Comparison of ENCODE assay signal across 8 cellular contexts in the genomic region with DNA sequence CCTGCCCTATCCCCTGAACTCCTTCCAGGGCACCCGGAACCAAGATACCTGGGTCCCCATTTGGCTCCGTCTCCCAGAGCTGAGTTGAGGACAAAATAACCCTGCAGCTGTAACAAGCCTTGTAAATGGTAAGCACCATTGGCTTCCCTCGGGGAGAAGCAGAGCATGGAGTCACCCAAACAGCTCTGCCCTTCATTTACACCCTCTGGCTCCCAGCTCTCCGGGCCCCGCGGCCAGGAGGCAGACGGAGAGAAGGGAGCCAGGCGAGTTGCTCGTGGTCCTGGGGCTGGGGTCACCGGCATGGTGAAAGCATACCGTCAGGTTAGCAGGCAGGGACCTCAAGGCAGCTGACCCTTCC. TPM values are rescaled to one million over a fixed set of nuclear protein-coding genes. Genes with fewer than 3 reads are reported as not detected.
A peak's percentile ranks its signal among the peaks of the same experiment; 100 is the strongest.
DNase-seq lines count a peak whose midpoint lies in the region; ATAC-seq and TF ChIP-seq lines count a peak whose summit lies in the region.
"Had no signal": no experiment of that assay in that cellular context is flagged by ENCODE, and none has a peak within 500 bp of the region (broad histone marks: within the 10 kb centered on the region; RNA-seq: fewer than 3 reads in every experiment).

No MANE protein-coding gene starts in this region.

- no peaks in the 10 kb centered on the region for H3K36me3 Mint-ChIP-seq in H9 (ENCODE audit: insufficient read depth in 1 of 3, low read depth in 3 of 3)
- H3K36me3 Mint-ChIP-seq in WTC11: no peaks in the 10 kb centered on the region
- no peaks in the 10 kb centered on the region for H3K36me3 Mint-ChIP-seq in endothelial cell (ENCODE audit: low read depth, unreplicated experiment)

- H4K91ac ChIP-seq in H9 (ENCODE audit: insufficient read length, low read depth, low read length): no peak overlapping the region

- H3K4me3 ChIP-seq in hepatocyte: peak overlapping the region; percentile 42
- H3K4me3 ChIP-seq in spleen: peak overlapping the region; percentile 78 to 98 (median 94)

- H3K9me3 Mint-ChIP-seq in H9: no peaks in the 10 kb centered on the region; a peak in 1 of 5 replicates
- H3K9me3 Mint-ChIP-seq in WTC11: no peaks in the 10 kb centered on the region
- H3K9me3 Mint-ChIP-seq in endothelial cell (ENCODE audit: unreplicated experiment): no peaks in the 10 kb centered on the region

- H3K79me2 ChIP-seq in H9 (ENCODE audit: insufficient read depth, low read length) (no peaks in the 10 kb centered on the region), hepatocyte (peaks cover 37% of the 10 kb centered on the region)

- intact Hi-C loops in spleen (cut with DNase I; ENCODE audit: low total_unique reads): loop anchor here (10.0 kb wide), 1 partner anchor 49 kb away; no protein-coding TSS in a partner anchor

- H2BK15ac ChIP-seq in H9 (ENCODE audit: low read depth, low read length): no peak overlapping the region

- peaks cover 11% of the 10 kb centered on the region; the same call in 1 of the 2 replicates for H3K4me1 ChIP-seq in H9 (ENCODE audit: insufficient read depth, low read length)
- H3K4me1 ChIP-seq in hepatocyte (ENCODE audit: insufficient read depth): peaks cover 24% of the 10 kb centered on the region
- peaks cover 40 to 67% (median 63%) of the 10 kb centered on the region in 6 donors for H3K4me1 ChIP-seq in spleen

- no peak overlapping the region for H2BK120ac ChIP-seq in H9 (ENCODE audit: low read depth, low read length, poor library complexity, severe bottlenecking)

- no peaks in the 10 kb centered on the region for H3K9me3 ChIP-seq in H9 (ENCODE audit: control insufficient read depth, low read depth, low read length)
- H3K9me3 ChIP-seq in hepatocyte (ENCODE audit: low read depth): no peaks in the 10 kb centered on the region
- no peaks in the 10 kb centered on the region for H3K9me3 ChIP-seq in spleen

- no peak overlapping the region for H3K27ac Mint-ChIP-seq in H9
- H3K27ac Mint-ChIP-seq in WTC11: no peak overlapping the region
- H3K27ac Mint-ChIP-seq in endothelial cell (ENCODE audit: unreplicated experiment): no peak overlapping the region

- TF ChIP-seq CTCF in H9 (conservative IDR thresholded peaks at IDR 0.05) (no peak), WTC11 (IDR thresholded peaks at IDR 0.05) (no peak), hepatocyte (IDR thresholded peaks at IDR 0.05; ENCODE audit: poor library complexity) (no peak), spleen (IDR thresholded peaks at IDR 0.05 in 8 of 11, conservative IDR thresholded peaks at IDR 0.05 in 3 of 11) (no peak), endothelial cell (IDR thresholded peaks at IDR 0.05; ENCODE audit: unreplicated experiment) (no peak)

- H3K23ac ChIP-seq in H9 (ENCODE audit: insufficient read length, low read depth, low read length): no peak overlapping the region

- H3K4me2 ChIP-seq in H9 (ENCODE audit: insufficient read depth, insufficient read length, low read length) (peak overlapping the region; percentile 55), hepatocyte (peak overlapping the region; percentile 95)

- H2AK5ac ChIP-seq in H9 (ENCODE audit: insufficient read length, low read length): no peak overlapping the region

- H3K36me3 ChIP-seq in hepatocyte (replicated peaks; ENCODE audit: insufficient read depth, low read depth) (no peaks in the 10 kb centered on the region), spleen (peaks cover 0 to 7% (median 0%) of the 10 kb centered on the region in 6 donors)

- no peak overlapping the region for H3K9ac ChIP-seq in H9 (ENCODE audit: extremely low read depth, insufficient read length, low read length)

- DNase-seq in H9 (no peak), WTC11 (ENCODE audit: low spot score) (no peak), hepatocyte (ENCODE audit: low spot score) (no peak), spleen (no peak), NCI-H2227 (lab: John Stamatoyannopoulos, UW; ENCODE audit: unreplicated experiment) (no peak), endothelial cell (ENCODE audit: low spot score) (no peak)

- no peak overlapping the region for H2AFZ ChIP-seq in H9 (ENCODE audit: low read length)
- no peak overlapping the region for H2AFZ ChIP-seq in hepatocyte

- no peak overlapping the region for H2BK20ac ChIP-seq in H9 (ENCODE audit: low read depth, low read length, poor library complexity, severe bottlenecking)

- H2BK5ac ChIP-seq in H9 (ENCODE audit: insufficient read length, low read length): no peak overlapping the region

- no peak overlapping the region for H3K18ac ChIP-seq in H9 (ENCODE audit: insufficient read length, low read depth, low read length)

- H4K8ac ChIP-seq in H9 (replicated peaks; ENCODE audit: insufficient read length, low read depth, low read length): no peak overlapping the region

- no peak overlapping the region for H3K56ac ChIP-seq in H9 (ENCODE audit: insufficient read length, low read depth, low read length)

- no CpG with 5 or more reads among the region's 11 CpGs for WGBS in H9 (ENCODE audit: extremely low coverage, insufficient read length, low lambda C conversion rate)
- WGBS in hepatocyte (ENCODE audit: low lambda C conversion rate, missing lambda C conversion rate): 26% methylated on average over 11 of the region's 11 CpGs
- 46 to 63% (median 56%) methylated on average over 11 of the region's 11 CpGs for WGBS in spleen, 5 donors

- H4K20me1 ChIP-seq in H9 (ENCODE audit: control insufficient read depth, insufficient read depth, insufficient read length) (no peaks in the 10 kb centered on the region), hepatocyte (ENCODE audit: insufficient read depth, poor library complexity, severe bottlenecking) (no peaks in the 10 kb centered on the region)

- H3K23me2 ChIP-seq in H9 (ENCODE audit: insufficient read length, low read depth, low read length, poor library complexity, severe bottlenecking): peaks cover 12% of the 10 kb centered on the region

- H3K4ac ChIP-seq in H9 (ENCODE audit: low read depth, low read length): no peak overlapping the region

- H3K14ac ChIP-seq in H9 (ENCODE audit: insufficient read depth, low read length): no peak overlapping the region

- no peaks in the 10 kb centered on the region for H3K9me2 ChIP-seq in hepatocyte (replicated peaks; ENCODE audit: insufficient read depth)

- no peak for TF ChIP-seq POLR2A in spleen (IDR thresholded peaks at IDR 0.05)

- ATAC-seq in WTC11: no peak
- no peak for ATAC-seq in HG03571 (IDR thresholded peaks at IDR 0.05; ENCODE audit: unreplicated experiment)

- no peaks in the 10 kb centered on the region for H3K27me3 ChIP-seq in H9 (ENCODE audit: insufficient read depth, low read length)
- H3K27me3 ChIP-seq in hepatocyte: no peaks in the 10 kb centered on the region
- no peaks in the 10 kb centered on the region for H3K27me3 ChIP-seq in spleen (replicated peaks in 1 of 7)

- no peak overlapping the region for H2BK12ac ChIP-seq in H9 (ENCODE audit: insufficient read length, low read depth, low read length)

- H3K27ac ChIP-seq in H9 (ENCODE audit: insufficient read length, low read depth, low read length): no peak overlapping the region
- peak overlapping the region; percentile 97 for H3K27ac ChIP-seq in hepatocyte
- H3K27ac ChIP-seq in spleen: peak overlapping the region; percentile 82 to 100 (median 98)

- POLR2A ChIA-PET in WTC11 (lab: Charles Lee): interaction anchor here (0.6 to 1.3 kb wide), 3 partner anchors 16 to 146 kb away, joined by 3 to 5 read pairs (median 4); no protein-coding TSS in a partner anchor

- H3K4me1 Mint-ChIP-seq in H9: peaks cover 52 to 53% of the 10 kb centered on the region in 2 experiments
- H3K4me1 Mint-ChIP-seq in WTC11: peaks cover 51% of the 10 kb centered on the region
- peaks cover 13% of the 10 kb centered on the region for H3K4me1 Mint-ChIP-seq in endothelial cell (ENCODE audit: unreplicated experiment)

- no peak overlapping the region for H3T11ph ChIP-seq in H9 (ENCODE audit: low read length)

- CTCF ChIA-PET in WTC11 (lab: Charles Lee): interaction anchor here (0.6 to 4.6 kb wide), 22 partner anchors 10 to 665 kb away, joined by 3 to 51 read pairs (median 8); a partner anchor contains a TSS

- H3K4me3 Mint-ChIP-seq in H9: peak overlapping the region; percentile 72 to 93
- H3K4me3 Mint-ChIP-seq in WTC11: peak overlapping the region; percentile 86
- H3K4me3 Mint-ChIP-seq in endothelial cell (ENCODE audit: unreplicated experiment): no peak overlapping the region

- no peaks in the 10 kb centered on the region for H3K79me1 ChIP-seq in H9 (ENCODE audit: insufficient read depth, low read depth, low read length, poor library complexity, severe bottlenecking)

- H4K5ac ChIP-seq in H9 (ENCODE audit: insufficient read length, low read depth, low read length): no peak overlapping the region

- H3K27me3 Mint-ChIP-seq in H9 (ENCODE audit: low read depth) (peaks cover 31% of the 10 kb centered on the region), WTC11 (ENCODE audit: low read depth) (peaks cover 18% of the 10 kb centered on the region), endothelial cell (ENCODE audit: unreplicated experiment) (peaks cover 4% of the 10 kb centered on the region)

TF ChIP-seq in WTC11, 78 proteins besides CTCF, POLR2A, EP300 and RAD21 (continues in another document):
- TF ChIP-seq FOXJ3 (CRISPR knock-in tag; IDR thresholded peaks at IDR 0.05; ENCODE audit: borderline replicate concordance): no peak

RNA-seq across cellular contexts. Expression of a gene that starts 2.1 kb away (rescaled TPM):
- total RNA-seq in H9 (2021) (1.2 and 2.4 TPM in 2 replicates), WTC11 (2021) (3.1 to 3.9 TPM (median 3.3 TPM) in 3 replicates), hepatocyte (10.1 and 14.2 TPM in 2 replicates), spleen (10 to 100 TPM; 55.9 to 80.8 (median 75.3) TPM), endothelial cell (ENCODE audit: unreplicated experiment) (10.4 TPM)
- polyA plus RNA-seq in hepatocyte (23.7 and 32.7 TPM in 2 replicates), spleen (100 to 1,000 TPM in 1 of 3 donors, 10 to 100 TPM in 2; 83.5 to 150 (median 97.4) TPM)

RNA-seq across cellular contexts. Expression of a gene that starts 13.9 kb away (rescaled TPM):
- not detected in 2 replicates for total RNA-seq in H9 (2021)
- 0.55 to 0.63 TPM (median 0.62 TPM) in 3 replicates for total RNA-seq in WTC11 (2021)
- total RNA-seq in hepatocyte: 114 and 128 TPM in 2 replicates
- polyA plus RNA-seq in hepatocyte: 67.4 and 109 TPM in 2 replicates
- not detected for total RNA-seq in spleen
- polyA plus RNA-seq in spleen: under 1 TPM; 0.26 to 0.74 (median 0.48) TPM
- total RNA-seq in endothelial cell (ENCODE audit: unreplicated experiment): not detected
- total RNA-seq: LHCN-M2 had no signal

RNA-seq across cellular contexts. Expression of a gene that starts 46.4 kb away (rescaled TPM):
- 4.6 and 4.8 TPM in 2 replicates for total RNA-seq in H9 (2021)
- 5.5 to 7.8 TPM (median 6.0 TPM) in 3 replicates for total RNA-seq in WTC11 (2021)
- 0.84 and 1.4 TPM in 2 replicates for total RNA-seq in hepatocyte
- polyA plus RNA-seq in hepatocyte: 4.0 and 8.4 TPM in 2 replicates
- total RNA-seq in spleen: 1 to 10 TPM; 3.7 to 7.3 (median 6.3) TPM
- 1 to 10 TPM; 2.6 to 6.2 (median 4.8) TPM for polyA plus RNA-seq in spleen
- 8.8 TPM for total RNA-seq in endothelial cell (ENCODE audit: unreplicated experiment)

RNA-seq across cellular contexts. Expression of a gene that starts 47.3 kb away (rescaled TPM):
- total RNA-seq in H9 (2021) (0.68 and 0.70 TPM in 2 replicates), WTC11 (2021) (0.50 to 1.5 TPM (median 0.82 TPM) in 3 replicates), hepatocyte (1.2 and 4.0 TPM in 2 replicates), spleen (10 to 100 TPM in 5 of 7 donors, 1 to 10 TPM in 2; 5.4 to 32.8 (median 14.2) TPM), endothelial cell (ENCODE audit: unreplicated experiment) (20.7 TPM)
- polyA plus RNA-seq in hepatocyte (0.80 and 1.3 TPM in 2 replicates), spleen (1 to 10 TPM in 1 of 3 donors, under 1 TPM in 2; 0.41 to 5.3 (median 0.61) TPM)

RNA-seq across cellular contexts. Expression of a gene that starts 54.2 kb away (rescaled TPM):
- 237 and 239 TPM in 2 replicates for total RNA-seq in H9 (2021)
- total RNA-seq in WTC11 (2021): 219 to 233 TPM (median 228 TPM) in 3 replicates
- 127 and 197 TPM in 2 replicates for total RNA-seq in hepatocyte
- 211 and 240 TPM in 2 replicates for polyA plus RNA-seq in hepatocyte
- total RNA-seq in spleen: 100 to 1,000 TPM; 110 to 152 (median 135) TPM
- 100 to 1,000 TPM; 376 to 439 (median 430) TPM for polyA plus RNA-seq in spleen
- total RNA-seq in endothelial cell (ENCODE audit: unreplicated experiment): 167 TPM

Comparison
In these comparisons a context has a peak if more than half of its experiments do, and no peak if none do; other contexts are left out.
1. RNA of a gene that starts 13.9 kb away (total RNA-seq): 114 to 128 TPM in hepatocyte; 0.55 to 0.63 TPM in WTC11, not detected in endothelial cell (single experiment), not detected in H9 and not detected in spleen; every median in the first group is over 10 times any median in the second.